9 cellular contexts compared by ENCODE assay signal in the genomic region with DNA sequence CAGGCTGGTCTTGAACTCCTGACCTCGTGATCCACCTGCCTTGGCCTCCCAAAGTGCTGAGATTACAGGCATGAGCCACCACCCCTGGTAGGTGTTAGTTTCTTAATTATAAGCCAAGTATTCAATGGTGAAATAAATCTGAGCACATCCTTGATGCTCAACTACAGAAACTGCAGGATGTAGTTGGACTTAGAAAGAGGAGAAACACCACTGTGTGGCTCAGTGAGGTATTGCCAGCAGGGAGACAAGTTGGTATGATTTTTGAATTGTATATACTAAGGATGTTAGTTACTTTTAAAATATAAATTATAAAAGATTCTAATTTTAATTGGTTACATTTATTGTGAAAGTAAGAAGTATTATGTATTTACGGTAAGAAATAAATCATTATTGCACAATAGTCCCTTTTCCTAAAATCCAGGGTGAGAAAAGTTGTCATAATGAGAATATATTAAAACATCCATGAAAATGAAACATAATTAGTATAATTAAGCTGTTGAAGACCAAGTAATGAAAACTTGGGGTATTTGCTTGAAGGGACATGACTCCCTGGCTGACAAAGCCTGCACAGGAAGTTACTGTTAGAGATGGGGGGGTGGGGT. TPM values are rescaled to one million over a fixed set of nuclear protein-coding genes. Genes with fewer than 3 reads are reported as not detected.
A peak's percentile ranks its signal among the peaks of the same experiment; 100 is the strongest.
DNase-seq lines count a peak whose midpoint lies in the region; ATAC-seq, FAIRE-seq and TF ChIP-seq lines count a peak whose summit lies in the region.
"Had no signal": no experiment of that assay in that cellular context is flagged by ENCODE, and none has a peak within 500 bp of the region (broad histone marks: within the 10 kb centered on the region; RNA-seq: fewer than 3 reads in every experiment).

No MANE protein-coding gene starts in this region.

- H2AFZ ChIP-seq in astrocyte (ENCODE audit: low read depth, low read length), result no peak overlapping the region

- no peaks in the 10 kb centered on the region for H3K27me3 Mint-ChIP-seq in astrocyte (ENCODE audit: low read depth, unreplicated experiment)
- no peaks in the 10 kb centered on the region for H3K27me3 Mint-ChIP-seq in naive B cell

- H3K4me3 Mint-ChIP-seq in astrocyte (ENCODE audit: unreplicated experiment) (no peak overlapping the region), naive B cell (no peak overlapping the region)

- H3K9me3 ChIP-seq in astrocyte (ENCODE audit: insufficient read depth, low read depth, low read length), result no peaks in the 10 kb centered on the region
- H3K9me3 ChIP-seq in aorta (ENCODE audit: control insufficient read depth, low read length), result no peaks in the 10 kb centered on the region

- H3K27me3 ChIP-seq in astrocyte (ENCODE audit: insufficient read depth, low read length), result no peaks in the 10 kb centered on the region
- no peaks in the 10 kb centered on the region for H3K27me3 ChIP-seq in aorta (ENCODE audit: control insufficient read depth in 1 of 2, insufficient read depth in 2 of 2, low read length in 1 of 2)

- H3K27ac ChIP-seq in astrocyte (ENCODE audit: low read depth, low read length), result no peak overlapping the region
- no peak overlapping the region for H3K27ac ChIP-seq in aorta (ENCODE audit: low read depth in 1 of 2, low read length in 2 of 2)
- H3K27ac ChIP-seq: skin epidermis had no signal

- intact Hi-C loops in aorta (cut with DNase I), result loop anchor here in 1 of 2 donors (5.0 kb wide), 1 partner anchor 109 kb away; no protein-coding TSS in a partner anchor

- H3K36me3 Mint-ChIP-seq in astrocyte (ENCODE audit: low read depth, unreplicated experiment), result peaks cover 2% of the 10 kb centered on the region
- H3K36me3 Mint-ChIP-seq in naive B cell, result peaks cover 8 to 23% of the 10 kb centered on the region in 2 donors

- peak; percentile 29 for TF ChIP-seq CTCF in GM12865 (IDR thresholded peaks at IDR 0.05; ENCODE audit: insufficient read depth, low read depth, low read length, missing control alignments)
- peak; percentile 30 for TF ChIP-seq CTCF in astrocyte (IDR thresholded peaks at IDR 0.05; ENCODE audit: insufficient read depth, low read depth, low read length)

- H3K36me3 ChIP-seq in astrocyte (ENCODE audit: insufficient read depth, low read length), result no peaks in the 10 kb centered on the region
- H3K36me3 ChIP-seq in aorta (ENCODE audit: control insufficient read depth in 1 of 2, insufficient read depth in 2 of 2, low read length in 1 of 2), result peaks cover 0 to 2% of the 10 kb centered on the region in 2 donors

- no peaks in the 10 kb centered on the region for H3K79me2 ChIP-seq in astrocyte (ENCODE audit: insufficient read depth, low read length)

- peak; percentile 69 for ATAC-seq in HG03521 (IDR thresholded peaks at IDR 0.05; ENCODE audit: unreplicated experiment)
- peak; percentile 35 to 40 for ATAC-seq in naive B cell (ENCODE audit: low read depth in 2 of 2)
- ATAC-seq in aorta (ENCODE audit: low FRiP score), result no peak
- ATAC-seq in GM21526 (IDR thresholded peaks at IDR 0.05; ENCODE audit: low FRiP score, unreplicated experiment), result no peak
- no peak for ATAC-seq in GM18858 (IDR thresholded peaks at IDR 0.05; ENCODE audit: unreplicated experiment)

- no peak overlapping the region for H3K4me2 ChIP-seq in astrocyte (ENCODE audit: low read length)

- DNase-seq in GM12865 (ENCODE audit: low read depth), result peak; percentile 40
- DNase-seq in astrocyte (ENCODE audit: low read depth), result no peak
- no peak for DNase-seq in naive B cell
- DNase-seq in aorta, result no peak
- no peak for DNase-seq in ecto neural progenitor cell (ENCODE audit: low spot score)

- 70 to 91% methylated on average over 2 of the region's 2 CpGs for WGBS in aorta, 2 donors

- H3K9ac ChIP-seq in astrocyte (ENCODE audit: low read length), result no peak overlapping the region

- no peak for FAIRE-seq in astrocyte (lab: Jason Lieb, UNC)

- H3K27ac Mint-ChIP-seq in astrocyte (ENCODE audit: unreplicated experiment), result no peak overlapping the region
- H3K27ac Mint-ChIP-seq in naive B cell, result no peak overlapping the region

- H3K4me3 ChIP-seq in GM12865 (ENCODE audit: low read depth, low read length), result no peak overlapping the region
- no peak overlapping the region for H3K4me3 ChIP-seq in astrocyte (ENCODE audit: insufficient read depth, low read depth, low read length)
- H3K4me3 ChIP-seq in aorta (ENCODE audit: low read length in 2 of 2), result no peak overlapping the region
- H3K4me3 ChIP-seq: skin epidermis had no signal

- no peaks in the 10 kb centered on the region for H4K20me1 ChIP-seq in astrocyte (ENCODE audit: insufficient read depth, low read length)

- H3K4me1 ChIP-seq in astrocyte (ENCODE audit: insufficient read depth, low read length), result no peaks in the 10 kb centered on the region
- no peaks in the 10 kb centered on the region for H3K4me1 ChIP-seq in aorta (ENCODE audit: control insufficient read depth in 1 of 2, insufficient read depth in 2 of 2, low read length in 2 of 2)

- no peaks in the 10 kb centered on the region for H3K4me1 Mint-ChIP-seq in astrocyte (ENCODE audit: low read depth, unreplicated experiment)
- no peaks in the 10 kb centered on the region for H3K4me1 Mint-ChIP-seq in naive B cell

- H3K9me3 Mint-ChIP-seq in astrocyte (ENCODE audit: unreplicated experiment) (no peaks in the 10 kb centered on the region), naive B cell (no peaks in the 10 kb centered on the region)

RNA-seq across cellular contexts. Expression of a gene that starts 17.6 kb away (rescaled TPM):
- 8.2 and 10.6 TPM in 2 replicates for total RNA-seq in astrocyte
- 10 to 100 TPM; 24.8 to 58.4 (median 30.7) TPM for polyA plus RNA-seq in naive B cell (ENCODE audit: low read depth in 6 of 6)
- 1 to 10 TPM; 4.5 to 9.2 TPM for total RNA-seq in aorta
- polyA plus RNA-seq in aorta, result 1 to 10 TPM; 4.0 to 6.9 TPM

RNA-seq across cellular contexts. Expression of a gene that starts 23.2 kb away (rescaled TPM):
- 0.18 TPM in 1 of 2 replicates, not detected in the other for total RNA-seq in astrocyte
- 10 to 100 TPM; 41.0 to 69.4 (median 56.6) TPM for polyA plus RNA-seq in naive B cell (ENCODE audit: low read depth in 6 of 6)
- 10 to 100 TPM in 1 of 2 donors, 1 to 10 TPM in 1; 4.7 to 15.6 TPM for total RNA-seq in aorta
- polyA plus RNA-seq in aorta, result 1 to 10 TPM in 1 of 2 donors, under 1 TPM in 1; 0.43 to 8.0 TPM

RNA-seq across cellular contexts. Expression of a gene that starts 33.5 kb away (rescaled TPM):
- total RNA-seq in astrocyte (959 and 1,022 TPM in 2 replicates), aorta (100 to 1,000 TPM; 689 to 706 TPM)
- polyA plus RNA-seq in naive B cell (ENCODE audit: low read depth in 6 of 6) (1,000 to 10,000 TPM; 1,253 to 2,336 (median 2,081) TPM), aorta (1,000 to 10,000 TPM; 2,519 to 5,399 TPM)

Comparison
In these comparisons a context has a peak if more than half of its experiments do, and no peak if none do; other contexts are left out.
1. ATAC-seq: peak in HG03521 (single experiment) and naive B cell (2 of 2); none in aorta (single experiment), GM21526 (single experiment) and GM18858 (single experiment).